In the genomic region with DNA sequence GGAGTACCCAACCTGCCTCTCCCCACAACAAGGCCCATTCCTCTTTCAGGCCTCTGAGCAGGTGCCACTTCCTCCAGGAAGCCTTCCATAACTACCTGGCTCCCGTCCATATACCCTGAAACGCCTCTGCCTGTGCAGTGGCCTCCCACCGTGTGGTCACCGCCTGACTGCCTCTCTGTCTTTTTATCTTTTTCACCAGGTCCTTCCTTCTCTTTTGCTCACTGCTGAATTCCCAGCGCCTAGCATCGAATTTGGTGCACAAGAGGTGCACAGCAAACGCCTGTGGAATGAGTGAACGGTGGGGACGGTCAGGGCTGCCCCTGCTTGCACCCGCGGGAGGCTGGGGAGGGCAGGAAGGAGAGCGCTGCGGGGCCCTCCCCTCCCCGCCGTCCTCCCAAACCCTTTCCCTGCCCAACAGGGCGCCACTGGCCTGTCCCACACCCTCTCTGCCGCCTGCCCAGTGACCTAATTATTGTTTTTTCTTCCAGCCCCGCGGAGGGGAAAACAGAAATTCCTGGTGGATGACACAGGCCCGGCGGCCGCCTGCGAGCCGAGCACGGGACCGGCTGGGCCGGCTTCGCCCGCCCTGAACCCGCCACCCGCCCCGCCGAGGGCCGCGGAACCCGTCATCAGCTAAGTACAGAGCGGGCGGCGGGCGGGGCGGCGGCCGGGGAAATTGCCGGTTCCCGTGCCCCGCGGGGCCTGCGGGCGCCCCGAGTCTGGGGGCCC, we compare ENCODE assay signal across 8 cellular contexts.
A peak's percentile ranks its signal among the peaks of the same experiment; 100 is the strongest.
DNase-seq lines count a peak whose midpoint lies in the region; ATAC-seq and TF ChIP-seq lines count a peak whose summit lies in the region.

No MANE protein-coding gene starts in this region.

- TF ChIP-seq POLR2A in ovary (IDR thresholded peaks at IDR 0.05) = peak; percentile 32

- DNase-seq in D341Med (ENCODE audit: low spot score) (peak; percentile 58), LHCN-M2 (ENCODE audit: low read depth) (peak; percentile 90), anterior cingulate cortex (lab: John Stamatoyannopoulos, UW) (peak in 35 of 58 donors; percentile 7 to 71 (median 26)), heart right ventricle (peak; percentile 84 to 86), ovary (peak; percentile 88 to 92 (median 91)), GM19240 (ENCODE audit: insufficient read length, low spot score) (no peak)

- WGBS in heart right ventricle, 2 donors = 5% methylated on average over 45 to 50 of the region's 50 CpGs
- WGBS in ovary, 3 donors = 5 to 9% (median 8%) methylated on average over 30 to 50 of the region's 50 CpGs

- no peaks in the 10 kb centered on the region for H3K9me3 ChIP-seq in heart right ventricle
- H3K9me3 ChIP-seq in ovary = no peaks in the 10 kb centered on the region

- no peak for TF ChIP-seq EP300 in ovary (IDR thresholded peaks at IDR 0.05)

- H3K4me1 ChIP-seq in heart right ventricle (peaks cover 13 to 55% (median 41%) of the 10 kb centered on the region in 9 donors), ovary (ENCODE audit: insufficient read depth) (peaks cover 10% of the 10 kb centered on the region)

- H3K27ac ChIP-seq in heart right ventricle (peak overlapping the region; percentile 87 to 98 (median 96)), ovary (peak overlapping the region; percentile 77 to 78)

- intact Hi-C loops in heart right ventricle (cut with DNase I) (loop anchor here in 2 of 10 donors (5.0 kb wide), 2 partner anchors 40 to 140 kb away; a partner anchor contains a TSS), ovary (cut with DNase I) (loop anchor here in 1 of 4 donors (10.0 kb wide), 1 partner anchor 137 kb away; a partner anchor contains a TSS)

- H3K4me3 ChIP-seq in heart right ventricle (peak overlapping the region; percentile 6 to 62 (median 55)), ovary (peak overlapping the region; percentile 50)

- TF ChIP-seq CTCF in heart right ventricle (IDR thresholded peaks at IDR 0.05) = peak in 1 of 9 donors; percentile 8
- no peak for TF ChIP-seq CTCF in ovary (IDR thresholded peaks at IDR 0.05)

- H3K36me3 ChIP-seq in heart right ventricle (peaks cover 0 to 9% (median 0%) of the 10 kb centered on the region in 9 donors), ovary (no peaks in the 10 kb centered on the region)

- ATAC-seq in heart right ventricle (peak; percentile 88 to 93 (median 90)), HG02588 (IDR thresholded peaks at IDR 0.05; ENCODE audit: unreplicated experiment) (no peak), GM19035 (IDR thresholded peaks at IDR 0.05; ENCODE audit: unreplicated experiment) (no peak)

- H3K27me3 ChIP-seq in heart right ventricle (no peaks in the 10 kb centered on the region), ovary (no peaks in the 10 kb centered on the region)

Comparison
In these comparisons a context has a peak if more than half of its experiments do, and no peak if none do; other contexts are left out.
1. ATAC-seq: peak in heart right ventricle (8 of 8); none in HG02588 (single experiment) and GM19035 (single experiment).